ENCODE assay signal across 24 cellular contexts in the genomic region with DNA sequence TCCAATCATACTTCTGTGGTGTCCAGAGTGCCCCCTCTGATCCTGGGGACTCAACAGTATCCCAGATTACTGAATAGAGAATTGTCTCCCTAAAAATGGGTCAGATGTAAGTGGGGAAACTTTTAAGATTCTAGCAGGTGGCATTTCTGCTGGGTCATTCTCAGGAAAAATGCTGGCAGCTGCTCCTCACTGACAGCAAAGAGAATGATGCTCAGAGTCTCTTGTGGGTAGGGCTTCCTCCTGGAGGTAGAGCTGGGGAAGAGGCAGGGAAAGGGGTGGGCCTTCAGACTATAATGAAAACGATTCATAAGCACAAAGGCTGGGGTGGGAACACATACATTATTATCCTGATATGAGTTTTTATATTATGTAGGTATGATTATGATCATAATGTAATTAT.
"Had no signal": no experiment of that assay in that cellular context is flagged by ENCODE, and none has a peak within 500 bp of the region (broad histone marks: within the 10 kb centered on the region; RNA-seq: fewer than 3 reads in every experiment).

No MANE protein-coding gene starts in this region.

- H2AFZ ChIP-seq: PC-9 had no signal

- H3K27ac Mint-ChIP-seq: T-helper 1 cell treated with Interleukin-12 subunit alpha and Interleukin-12 subunit beta and Interleukin-4 antibody, amounts not matched to agents 30 μg/mL and 1 μg/mL, for 36 hours had no signal

- H3K36me3 ChIP-seq: Peyer's patch, SJSA1 had no signal

- H3K4me2 ChIP-seq: PC-9 had no signal

- H3K4me1 ChIP-seq: Peyer's patch, SJSA1 had no signal

- H3K4me3 Mint-ChIP-seq: T-helper 1 cell treated with Interleukin-12 subunit alpha and Interleukin-12 subunit beta and Interleukin-4 antibody, amounts not matched to agents 30 μg/mL and 1 μg/mL, for 36 hours had no signal

- H3K27me3 ChIP-seq: Peyer's patch, SJSA1 had no signal

- DNase-seq: KBM-7; MV-4-11; NCI-H1048; NCI-H1105; NCI-H1436 treated with DMSO at 0.1 percent for 48 hours; NCI-H1694; NCI-H187 treated with DMSO at 0.1 percent for 48 hours; NCI-H2029 treated with DMSO at 0.1 percent for 48 hours; NCI-H2107; NCI-H2171 treated with DMSO at 0.1 percent for 48 hours; NCI-H345; NCI-H446 treated with DMSO at 0.1 percent for 48 hours; NCI-H510A treated with DMSO at 0.1 percent for 48 hours; NCI-H526 treated with DMSO at 0.1 percent for 48 hours; NCI-H774; NK-92 treated with Interleukin-12 subunit alpha and Interleukin-12 subunit beta, amount 100 ng/mL, for 24 hours; OCI-M1; PC-9; Peyer's patch; SHP77 treated with DMSO at 0.1 percent for 48 hours had no signal

- H3K27ac ChIP-seq: PC-9, Peyer's patch, SJSA1, SK-N-MC had no signal

- ATAC-seq: Right ventricle myocardium inferior had no signal

- H3K4me3 ChIP-seq: PC-9, Peyer's patch, SJSA1, SK-N-MC had no signal

- H3K9me3 ChIP-seq: Peyer's patch, SJSA1 had no signal
